Comparison of ENCODE assay signal across 21 cellular contexts in the genomic region with DNA sequence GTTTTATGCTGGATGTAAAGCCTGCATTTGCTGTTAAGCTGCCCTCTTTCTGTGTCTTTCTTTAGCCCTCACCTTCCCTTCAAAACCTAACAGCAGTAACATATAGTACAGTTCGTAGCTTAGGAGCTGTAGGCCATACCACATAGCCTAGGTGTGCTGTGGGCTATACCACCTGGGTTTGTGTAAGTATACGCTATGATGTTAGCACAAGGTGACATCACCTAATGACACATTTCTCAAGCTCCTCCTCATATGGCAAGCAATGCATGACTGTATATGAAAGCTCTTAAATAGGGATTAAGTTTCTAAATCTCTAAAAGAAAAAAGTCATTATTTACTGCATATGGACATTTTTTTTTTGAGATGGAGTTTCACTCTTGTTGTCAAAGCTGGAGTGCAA. TPM values are rescaled to one million over a fixed set of nuclear protein-coding genes. Genes with fewer than 3 reads are reported as not detected.
DNase-seq lines count a peak whose midpoint lies in the region; ATAC-seq, FAIRE-seq and TF ChIP-seq lines count a peak whose summit lies in the region.
"Had no signal": no experiment of that assay in that cellular context is flagged by ENCODE, and none has a peak within 500 bp of the region (broad histone marks: within the 10 kb centered on the region; RNA-seq: fewer than 3 reads in every experiment).

No MANE protein-coding gene starts in this region.

- H3K36me3 Mint-ChIP-seq in activated T-helper 2 cell treated with anti-CD3 and anti-CD28 coated beads, Interferon-gamma antibody, Interleukin-2, Interleukin-4, amounts not matched to agents 10 μg/mL and 5 μg/mL and 100 μg/mL, durations not matched to agents 14 hours and 24 hours and 36 hours (ENCODE audit: low read depth): peaks cover 3% of the 10 kb centered on the region

- no peak for TF ChIP-seq POLR2A in K562 (conservative IDR thresholded peaks at IDR 0.05)

- CTCF ChIA-PET in K562 (lab: Yijun Ruan, JAX; ENCODE audit: low intra/inter-chr PET ratio): no interaction called here

- H3F3A ChIP-seq in GM23248 (ENCODE audit: insufficient read depth): no peaks in the 10 kb centered on the region

- no peak overlapping the region for H3K4me3 Mint-ChIP-seq in activated T-helper 2 cell treated with anti-CD3 and anti-CD28 coated beads, Interferon-gamma antibody, Interleukin-2, Interleukin-4, amounts not matched to agents 10 μg/mL and 5 μg/mL and 100 μg/mL, durations not matched to agents 14 hours and 24 hours and 36 hours (ENCODE audit: low read depth)
- H3K4me3 Mint-ChIP-seq: CD4-positive, CD25-positive, alpha-beta regulatory T cell; GM23338; HFFc6 had no signal

- 76 to 82% methylated on average over 2 of the region's 2 CpGs for WGBS in GM23248 (ENCODE audit: low coverage in 1 of 2, low lambda C conversion rate in 2 of 2, missing lambda C conversion rate in 2 of 2), 2 experiments
- WGBS in K562 (ENCODE audit: insufficient coverage, low coverage, missing lambda C conversion rate): 28% methylated on average over 2 of the region's 2 CpGs

- H3K36me3 ChIP-seq in GM23248 (ENCODE audit: low read depth) (no peaks in the 10 kb centered on the region), K562 (ENCODE audit: control insufficient read depth, insufficient read depth, low read length) (no peaks in the 10 kb centered on the region)
- H3K36me3 ChIP-seq: BE2C had no signal

- TF ChIP-seq CTCF in K562 (IDR thresholded peaks at IDR 0.05 in 2 of 3, conservative IDR thresholded peaks at IDR 0.05 in 1 of 3; ENCODE audit: insufficient read depth in 2 of 3, low read depth in 1 of 3, low read length in 3 of 3): no peak
- TF ChIP-seq CTCF in foreskin keratinocyte (conservative IDR thresholded peaks at IDR 0.05): no peak

- no peak for FAIRE-seq in K562 (lab: Jason Lieb, UNC)
- FAIRE-seq: A204.1, D721Med, GM12878, H54, HTR-8/SVneo had no signal

- in situ Hi-C loops in GM23248 (cut with MboI) (no loop called here), K562 (cut with MboI) (no loop called here)

- DNase-seq in ELR (ENCODE audit: low read depth): peak; percentile 13
- peak; percentile 23 for DNase-seq in GM23248
- DNase-seq in K562 (ENCODE audit: extremely low read depth in 1 of 4, low spot score in 3 of 4): no peak
- DNase-seq in foreskin keratinocyte: no peak
- no peak for DNase-seq in activated T-helper 2 cell treated with anti-CD3 and anti-CD28 coated beads, Interferon-gamma antibody, Interleukin-2, Interleukin-4, amounts not matched to agents 10 μg/mL and 5 μg/mL and 100 μg/mL, durations not matched to agents 14 hours and 24 hours and 36 hours (ENCODE audit: low spot score)
- DNase-seq: ACHN; BE2C; C1 segment of cervical spinal cord; CD4-positive, CD25-positive, alpha-beta regulatory T cell; DMS79 treated with DMSO at 0.1 percent for 48 hours; HCEC 1CT; HFFc6 had no signal

- no peak for TF ChIP-seq RAD21 in K562 (CRISPR knock-in tag; conservative IDR thresholded peaks at IDR 0.05 in 1 of 2, IDR thresholded peaks at IDR 0.05 in 1 of 2)

- H3K27me3 Mint-ChIP-seq in activated T-helper 2 cell treated with anti-CD3 and anti-CD28 coated beads, Interferon-gamma antibody, Interleukin-2, Interleukin-4, amounts not matched to agents 10 μg/mL and 5 μg/mL and 100 μg/mL, durations not matched to agents 14 hours and 24 hours and 36 hours (ENCODE audit: low read depth): peaks cover 3% of the 10 kb centered on the region

- no peak for ATAC-seq in K562
- peak; percentile 53 for ATAC-seq in foreskin keratinocyte
- ATAC-seq in GM18870 (IDR thresholded peaks at IDR 0.05; ENCODE audit: unreplicated experiment): no peak
- ATAC-seq in GM19035 (IDR thresholded peaks at IDR 0.05; ENCODE audit: unreplicated experiment): no peak
- ATAC-seq: GM12878, GM23338 had no signal

- H3K9ac ChIP-seq in GM23248 (no peak overlapping the region), K562 (ENCODE audit: insufficient read depth in 1 of 2, low read depth in 2 of 2, low read length in 2 of 2) (no peak overlapping the region)
- H3K9ac ChIP-seq: KMS-11 had no signal

- H4K20me1 ChIP-seq in GM23248 (ENCODE audit: insufficient read depth) (no peaks in the 10 kb centered on the region), K562 (replicated peaks; ENCODE audit: control insufficient read depth, insufficient read depth, low read length) (no peaks in the 10 kb centered on the region)

- H3K27ac ChIP-seq in GM23248: no peak overlapping the region
- no peak overlapping the region for H3K27ac ChIP-seq in K562 (ENCODE audit: extremely low read depth, low read depth, low read length)
- no peak overlapping the region for H3K27ac ChIP-seq in foreskin keratinocyte
- H3K27ac ChIP-seq: KMS-11 had no signal

- H3K9me1 ChIP-seq in K562 (ENCODE audit: control insufficient read depth, insufficient read depth, low read length): no peaks in the 10 kb centered on the region

- H3K9me3 Mint-ChIP-seq in activated T-helper 2 cell treated with anti-CD3 and anti-CD28 coated beads, Interferon-gamma antibody, Interleukin-2, Interleukin-4, amounts not matched to agents 10 μg/mL and 5 μg/mL and 100 μg/mL, durations not matched to agents 14 hours and 24 hours and 36 hours: peaks cover 24% of the 10 kb centered on the region

- H3K4me1 ChIP-seq in GM23248 (ENCODE audit: insufficient read depth) (no peaks in the 10 kb centered on the region), K562 (replicated peaks in 1 of 2; ENCODE audit: control insufficient read depth in 2 of 2, insufficient read depth in 2 of 2, low read length in 2 of 2) (peaks cover 0 to 5% of the 10 kb centered on the region in 2 experiments; a peak in 1 of 5 replicates), foreskin keratinocyte (no peaks in the 10 kb centered on the region)
- H3K4me1 ChIP-seq: BE2C had no signal

- H3K9me3 ChIP-seq in GM23248 (ENCODE audit: low read depth) (no peaks in the 10 kb centered on the region), K562 (replicated peaks; ENCODE audit: control insufficient read depth, insufficient read depth, low read depth, low read length) (peaks cover 6% of the 10 kb centered on the region)
- H3K9me3 ChIP-seq: BE2C had no signal

- no peak overlapping the region for H3K27ac Mint-ChIP-seq in activated T-helper 2 cell treated with anti-CD3 and anti-CD28 coated beads, Interferon-gamma antibody, Interleukin-2, Interleukin-4, amounts not matched to agents 10 μg/mL and 5 μg/mL and 100 μg/mL, durations not matched to agents 14 hours and 24 hours and 36 hours
- H3K27ac Mint-ChIP-seq: CD4-positive, CD25-positive, alpha-beta regulatory T cell; GM23338; HFFc6 had no signal

- H2AFZ ChIP-seq in GM23248 (no peak overlapping the region), K562 (ENCODE audit: low read depth, low read length) (no peak overlapping the region)
- H2AFZ ChIP-seq: GM23338 had no signal

- H3K4me1 Mint-ChIP-seq in activated T-helper 2 cell treated with anti-CD3 and anti-CD28 coated beads, Interferon-gamma antibody, Interleukin-2, Interleukin-4, amounts not matched to agents 10 μg/mL and 5 μg/mL and 100 μg/mL, durations not matched to agents 14 hours and 24 hours and 36 hours (ENCODE audit: low read depth): no peaks in the 10 kb centered on the region
- H3K4me1 Mint-ChIP-seq: CD4-positive, CD25-positive, alpha-beta regulatory T cell had no signal

- BruUV-seq in K562 (replicated peaks; lab: Mats Ljungman, UMichigan): no TSS peak

- H3K79me2 ChIP-seq in GM23248 (ENCODE audit: insufficient read depth) (no peaks in the 10 kb centered on the region), K562 (ENCODE audit: control insufficient read depth, insufficient read depth, low read length) (no peaks in the 10 kb centered on the region)

- H3K4me2 ChIP-seq in GM23248 (ENCODE audit: unreplicated experiment) (no peak overlapping the region), K562 (ENCODE audit: insufficient read depth, low read length) (no peak overlapping the region)
- H3K4me2 ChIP-seq: GM23338, KMS-11 had no signal

- POLR2A ChIA-PET in K562 (lab: Yijun Ruan, JAX): no interaction called here

- no peaks in the 10 kb centered on the region for H3K27me3 ChIP-seq in GM23248 (replicated peaks; ENCODE audit: insufficient read depth)
- peaks cover 8 to 17% of the 10 kb centered on the region in 2 experiments; a peak in 3 of 5 replicates for H3K27me3 ChIP-seq in K562 (ENCODE audit: control insufficient read depth in 2 of 2, insufficient read depth in 2 of 2, low read length in 2 of 2)
- no peaks in the 10 kb centered on the region for H3K27me3 ChIP-seq in foreskin keratinocyte
- H3K27me3 ChIP-seq: BE2C had no signal

- no peak for TF ChIP-seq EP300 in K562 (IDR thresholded peaks at IDR 0.05; ENCODE audit: low read length)

- H3K9me2 ChIP-seq in GM23248 (ENCODE audit: insufficient read depth): no peaks in the 10 kb centered on the region

- H3K4me3 ChIP-seq in GM23248: no peak overlapping the region
- no peak overlapping the region for H3K4me3 ChIP-seq in K562
- H3K4me3 ChIP-seq: GM12878 had no signal

- intact Hi-C loops in K562 (cut with micrococcal nuclease): no loop called here
- intact Hi-C loops in activated T-helper 2 cell treated with anti-CD3 and anti-CD28 coated beads, Interferon-gamma antibody, Interleukin-2, Interleukin-4, amounts not matched to agents 10 μg/mL and 5 μg/mL and 100 μg/mL, durations not matched to agents 14 hours and 24 hours and 36 hours (cut with micrococcal nuclease): no loop called here

RNA-seq across cellular contexts. Expression of a gene that starts 57.8 kb away (rescaled TPM):
- total RNA-seq in GM23248 (2014; rRNA removed; shearing (Covaris generic)): 15.9 and 16.1 TPM in 2 replicates
- polyA plus RNA-seq in GM23248 (2016; fragmentation: Nextera tagmentation; extraction: Ambion mirVana) (16.3 and 20.1 TPM in 2 replicates), K562 (2011; rRNA removed) (88.3 and 117 TPM in 2 replicates), K562 (2014; fragmentation: Illumina TruSeq; extraction: Trizol) (89.6 and 121 TPM in 2 replicates), K562 (2014; fragmentation: Nextera tagmentation; extraction: Ambion mirVana) (10 to 100 TPM; 76.0 to 95.3 TPM), K562 (2014; rRNA removed) (34.6 and 44.9 TPM in 2 replicates), foreskin keratinocyte (33.0 and 60.6 TPM in 2 replicates)
- 75.7 and 97.1 TPM in 2 replicates for total RNA-seq in K562 (2011; cell fraction: chromatin; rRNA removed; ENCODE audit: low replicate concordance)
- total RNA-seq in K562 (2011; cell fraction: nucleolus; rRNA removed): 85.3 and 101 TPM in 2 replicates
- total RNA-seq in K562 (2011; cell fraction: nucleoplasm; rRNA removed): 131 and 163 TPM in 2 replicates
- total RNA-seq in K562 (2014; rRNA removed) (59.6 and 71.8 TPM in 2 replicates), K562 (2014; rRNA removed; fragmentation: Illumina TruSeq; extraction: Trizol) (83.1 and 87.7 TPM in 2 replicates), K562 (2015; rRNA removed; fragmentation: Illumina TruSeq; extraction: Trizol) (72.0 and 74.0 TPM in 2 replicates), K562 (2021) (65.3 and 67.5 TPM in 2 replicates), foreskin keratinocyte (44.2 and 71.3 TPM in 2 replicates)
- polyA plus RNA-seq in K562 (2011; cell fraction: cytosol; rRNA removed): 45.5 and 66.1 TPM in 2 replicates
- polyA plus RNA-seq in K562 (2011; cell fraction: nucleus; rRNA removed): 24.8 and 32.2 TPM in 2 replicates
- polyA plus RNA-seq in K562 (2012): 40.4 and 49.6 TPM in 2 replicates
- polyA minus RNA-seq in K562 (2011; rRNA and poly(A)+ RNA removed): 66.9 and 80.3 TPM in 2 replicates
- polyA minus RNA-seq in K562 (2011; cell fraction: cytosol; rRNA and poly(A)+ RNA removed): 31.5 and 44.4 TPM in 2 replicates
- 12.5 and 15.9 TPM in 2 replicates for polyA minus RNA-seq in K562 (2011; cell fraction: nucleus; rRNA and poly(A)+ RNA removed)
- 60.5 and 61.8 TPM in 2 replicates for total RNA-seq in activated T-helper 2 cell treated with anti-CD3 and anti-CD28 coated beads, Interferon-gamma antibody, Interleukin-2, Interleukin-4, amounts not matched to agents 10 μg/mL and 5 μg/mL and 100 μg/mL, durations not matched to agents 14 hours and 24 hours and 36 hours

Comparison
In these comparisons a context has a peak if more than half of its experiments do, and no peak if none do; other contexts are left out.
1. DNase-seq: peak in ELR (single experiment) and GM23248 (single experiment); none in K562 (0 of 4), foreskin keratinocyte (0 of 2) and activated T-helper 2 cell treated with anti-CD3 and anti-CD28 coated beads, Interferon-gamma antibody, Interleukin-2, Interleukin-4, amounts not matched to agents 10 μg/mL and 5 μg/mL and 100 μg/mL, durations not matched to agents 14 hours and 24 hours and 36 hours (single experiment).